Comparison of ENCODE assay signal across 25 cellular contexts in genomic region chrX:16039834-16040233, GRCh38.
DNase-seq lines count a peak whose midpoint lies in the region; ATAC-seq, FAIRE-seq and TF ChIP-seq lines count a peak whose summit lies in the region.
"Had no signal": no experiment of that assay in that cellular context is flagged by ENCODE, and none has a peak within 500 bp of the region (broad histone marks: within the 10 kb centered on the region; RNA-seq: fewer than 3 reads in every experiment).

No MANE protein-coding gene starts in this region.

- no peaks in the 10 kb centered on the region for H3K79me2 ChIP-seq in H1 (ENCODE audit: control insufficient read depth in 1 of 2, insufficient read depth in 2 of 2, low read length in 2 of 2)

- H4K20me1 ChIP-seq in H1 (replicated peaks in 1 of 2; ENCODE audit: control insufficient read depth in 1 of 2, insufficient read depth in 2 of 2, low read length in 2 of 2): no peaks in the 10 kb centered on the region

- no peak overlapping the region; the same call in 1 of the 2 replicates for H3K18ac ChIP-seq in H1 (ENCODE audit: extremely low read depth, low read length)

- H2AK5ac ChIP-seq in H1 (ENCODE audit: low read depth, low read length): no peak overlapping the region

- no peak overlapping the region for H2BK12ac ChIP-seq in H1 (ENCODE audit: low read depth, low read length)

- H3K23me2 ChIP-seq in H1 (ENCODE audit: low read depth, low read length): no peaks in the 10 kb centered on the region

- peak overlapping the region; percentile 85 for H4K91ac ChIP-seq in H1 (replicated peaks; ENCODE audit: insufficient read length, low read length)

- H2BK20ac ChIP-seq in H1 (ENCODE audit: low read length): no peak overlapping the region

- H3K4me3 ChIP-seq in H1 (ENCODE audit: extremely low read depth in 1 of 4, insufficient read depth in 2 of 4, low read depth in 3 of 4, low read length in 4 of 4): no peak overlapping the region
- H3K4me3 ChIP-seq in colonic mucosa: no peak overlapping the region
- H3K4me3 ChIP-seq: esophagus muscularis mucosa, GM23248, left ventricle myocardium inferior, prostate gland, SK-N-MC, tibial artery had no signal

- H3K9ac ChIP-seq in H1 (replicated peaks in 1 of 4; ENCODE audit: extremely low read depth in 1 of 4, low read depth in 3 of 4, low read length in 3 of 4): no peak overlapping the region
- no peak overlapping the region for H3K9ac ChIP-seq in colonic mucosa (ENCODE audit: low read depth in 2 of 2, low read length in 2 of 2)
- H3K9ac ChIP-seq: GM23248 had no signal

- POLR2A ChIA-PET in H1 (lab: Charles Lee; ENCODE audit: partially characterized antibody): no interaction called here

- no peak overlapping the region for H3K4me2 ChIP-seq in H1 (ENCODE audit: insufficient read depth in 1 of 2, low read depth in 2 of 2, low read length in 2 of 2)

- no peak overlapping the region for H3K56ac ChIP-seq in H1 (replicated peaks; ENCODE audit: insufficient read length, low read depth, low read length)

- ATAC-seq in GM18498 (IDR thresholded peaks at IDR 0.05; ENCODE audit: unreplicated experiment): peak; percentile 61
- peak; percentile 58 for ATAC-seq in GM18907 (IDR thresholded peaks at IDR 0.05; ENCODE audit: unreplicated experiment)
- peak; percentile 80 for ATAC-seq in HG02610 (IDR thresholded peaks at IDR 0.05; ENCODE audit: unreplicated experiment)
- ATAC-seq: effector memory CD8-positive, alpha-beta T cell had no signal

- H3K36me3 ChIP-seq in H1 (ENCODE audit: control insufficient read depth in 2 of 4, insufficient read depth in 4 of 4, low read length in 3 of 4): no peaks in the 10 kb centered on the region; a peak in 1 of 8 replicates
- H3K36me3 ChIP-seq in colonic mucosa: no peaks in the 10 kb centered on the region
- H3K36me3 ChIP-seq: esophagus muscularis mucosa, left ventricle myocardium inferior, prostate gland, tibial artery had no signal

- H2BK15ac ChIP-seq in H1 (ENCODE audit: low read length): no peak overlapping the region

- intact Hi-C loops in colonic mucosa (cut with DNase I): no loop called here

- peaks cover 0 to 10% (median 0%) of the 10 kb centered on the region in 4 experiments; a peak in 1 of 7 replicates for H3K4me1 ChIP-seq in H1 (replicated peaks in 1 of 4; ENCODE audit: control insufficient read depth in 3 of 4, insufficient read depth in 4 of 4, low read length in 3 of 4)
- no peaks in the 10 kb centered on the region for H3K4me1 ChIP-seq in colonic mucosa
- H3K4me1 ChIP-seq: esophagus muscularis mucosa, left ventricle myocardium inferior, prostate gland, tibial artery had no signal

- peak overlapping the region; percentile 78 for H3K4ac ChIP-seq in H1 (replicated peaks; ENCODE audit: insufficient read length, low read depth, low read length)

- TF ChIP-seq RAD21 in H1 (IDR thresholded peaks at IDR 0.05 in 1 of 2, conservative IDR thresholded peaks at IDR 0.05 in 1 of 2; ENCODE audit: low read depth in 2 of 2, low read length in 2 of 2): no peak

- H3K27ac ChIP-seq in H1 (ENCODE audit: low read depth, low read length) (no peak overlapping the region), colonic mucosa (no peak overlapping the region)
- H3K27ac ChIP-seq: esophagus muscularis mucosa, GM23248, left ventricle myocardium inferior, prostate gland, SK-N-MC, tibial artery, VCaP had no signal

- H3K9me3 ChIP-seq in H1 (ENCODE audit: insufficient read depth in 2 of 2, low read depth in 1 of 2, low read length in 1 of 2): 0 out of 4 replicates have a peak, but pooled peaks cover 0 to 4% of the 10 kb centered on the region in 2 experiments
- no peaks in the 10 kb centered on the region for H3K9me3 ChIP-seq in colonic mucosa
- H3K9me3 ChIP-seq: left ventricle myocardium inferior, prostate gland, tibial artery had no signal

- no peak overlapping the region for H2BK5ac ChIP-seq in H1 (ENCODE audit: low read depth, low read length)

- H3K23ac ChIP-seq in H1 (ENCODE audit: insufficient read length): no peak overlapping the region

- TF ChIP-seq EP300 in H1 (IDR thresholded peaks at IDR 0.05; ENCODE audit: borderline replicate concordance in 1 of 2, low read depth in 2 of 2, low read length in 2 of 2): no peak

- FAIRE-seq in H1 (lab: Jason Lieb, UNC): no peak
- FAIRE-seq: frontal cortex had no signal

- CTCF ChIA-PET in H1 (lab: Charles Lee; ENCODE audit: partially characterized antibody): interaction anchor here (0.6 kb wide), 1 partner anchor 258 kb away, joined by 3 read pairs; no protein-coding TSS in a partner anchor

- no peaks in the 10 kb centered on the region for H3K79me1 ChIP-seq in H1 (ENCODE audit: low read depth, low read length)

- TF ChIP-seq CTCF in H1 (IDR thresholded peaks at IDR 0.05; ENCODE audit: control extremely low read depth in 1 of 3, insufficient read depth in 1 of 3, low read depth in 1 of 3, low read length in 3 of 3) (no peak), colonic mucosa (IDR thresholded peaks at IDR 0.05) (no peak)

- no peak for TF ChIP-seq POLR2A in H1 (IDR thresholded peaks at IDR 0.05; ENCODE audit: control extremely low read depth in 1 of 2, low read depth in 2 of 2, low read length in 2 of 2)

- H4K5ac ChIP-seq in H1 (ENCODE audit: insufficient read length, low read depth, low read length): no peak overlapping the region

- H2BK120ac ChIP-seq in H1 (replicated peaks; ENCODE audit: low read depth, low read length): peak overlapping the region; percentile 90

- H4K8ac ChIP-seq in H1 (ENCODE audit: extremely low read depth, insufficient read depth, low read length): no peak overlapping the region

- H2AFZ ChIP-seq in H1 (ENCODE audit: low read length): no peak overlapping the region
- H2AFZ ChIP-seq: GM23248 had no signal

- 80 to 100% methylated on average over 1 of the region's 1 CpG for WGBS in H1 (ENCODE audit: extremely low coverage in 1 of 2, insufficient coverage in 1 of 2, insufficient read length in 1 of 2, insufficient replicate concordance in 2 of 2, low coverage in 1 of 2, low lambda C conversion rate in 2 of 2, missing lambda C conversion rate in 1 of 2), 2 experiments

- DNase-seq in H1 (ENCODE audit: low read depth in 1 of 2, low spot score in 2 of 2): no peak
- DNase-seq in colonic mucosa: no peak
- no peak for DNase-seq in hepatic stellate cell (ENCODE audit: low spot score)
- no peak for DNase-seq in NCI-H2227 treated with DMSO at 0.1 percent for 48 hours (lab: John Stamatoyannopoulos, UW)
- DNase-seq: activated CD8-positive, alpha-beta memory T cell treated with anti-CD3 and anti-CD28 coated beads, Interleukin-2, amount 50 U/mL, for 48 hours; activated gamma-delta T cell; CD4-positive, alpha-beta T cell; effector memory CD8-positive, alpha-beta T cell; GM23248; hypothalamus; left ventricle myocardium inferior; midbrain; NCI-H1417 treated with DMSO at 0.1 percent for 48 hours; NCI-H524; nephron progenitor cell; RPMI8226; tibial artery had no signal

- H3K27me3 ChIP-seq in H1 (replicated peaks in 1 of 4; ENCODE audit: control insufficient read depth in 3 of 4, extremely low read depth in 1 of 4, insufficient read depth in 3 of 4, low read length in 3 of 4) (no peaks in the 10 kb centered on the region), colonic mucosa (no peaks in the 10 kb centered on the region)
- H3K27me3 ChIP-seq: esophagus muscularis mucosa, tibial artery had no signal

- H3K14ac ChIP-seq in H1 (ENCODE audit: insufficient read length): no peak overlapping the region

TF ChIP-seq in H1, 55 proteins besides CTCF, POLR2A, EP300 and RAD21:
- TF ChIP-seq RFX5 (IDR thresholded peaks at IDR 0.05; ENCODE audit: borderline replicate concordance, low read depth, low read length) (no peak), FOSL1 (IDR thresholded peaks at IDR 0.05; ENCODE audit: insufficient read depth, low read depth, low read length) (no peak), RXRA (IDR thresholded peaks at IDR 0.05; ENCODE audit: insufficient read depth, low read depth, low read length) (no peak), CREB1 (IDR thresholded peaks at IDR 0.05) (no peak), NRF1 (IDR thresholded peaks at IDR 0.05; ENCODE audit: low read depth, low read length) (no peak), ZNF274 (IDR thresholded peaks at IDR 0.05; ENCODE audit: borderline replicate concordance, extremely low read depth, low read length) (no peak), EGR1 (IDR thresholded peaks at IDR 0.05; ENCODE audit: borderline replicate concordance, low read depth, low read length) (no peak), SP2 (IDR thresholded peaks at IDR 0.05; ENCODE audit: low read length) (no peak), CHD1 (IDR thresholded peaks at IDR 0.05; ENCODE audit: low read depth, low read length) (no peak), TBP (IDR thresholded peaks at IDR 0.05; ENCODE audit: low read depth, low read length) (no peak), ATF2 (IDR thresholded peaks at IDR 0.05; ENCODE audit: low read length) (no peak), TAF1 (IDR thresholded peaks at IDR 0.05; ENCODE audit: low read depth, low read length) (no peak), JUN (IDR thresholded peaks at IDR 0.05; ENCODE audit: low read depth, low read length) (no peak)
